In genomic region chr3:68999605-69000004, GRCh38 we compare ENCODE assay signal across 22 cellular contexts.
"Had no signal": no experiment of that assay in that cellular context is flagged by ENCODE, and none has a peak within 500 bp of the region (broad histone marks: within the 10 kb centered on the region; RNA-seq: fewer than 3 reads in every experiment).

No MANE protein-coding gene starts in this region.

- H3K4me1 Mint-ChIP-seq: natural killer cell had no signal

- H3K27me3 Mint-ChIP-seq: activated naive CD8-positive, alpha-beta T cell treated with anti-CD3 and anti-CD28 coated beads, Interleukin-2, amount 50 U/mL, for 24 hours; dendritic cell treated with granulocyte-macrophage colony-stimulating factor and Interleukin-4, amounts not matched to agents 40 ng/mL and 50 ng/mL, for 4 days had no signal

- H3K9me3 Mint-ChIP-seq: activated naive CD8-positive, alpha-beta T cell treated with anti-CD3 and anti-CD28 coated beads, Interleukin-2, amount 50 U/mL, for 24 hours; dendritic cell treated with granulocyte-macrophage colony-stimulating factor and Interleukin-4, amounts not matched to agents 40 ng/mL and 50 ng/mL, for 4 days; natural killer cell; stimulated activated effector memory CD8-positive, alpha-beta T cell treated with anti-CD3 and anti-CD28 coated beads, Interleukin-12 subunit alpha, Interleukin-12 subunit beta, amount 100 ng/mL, for 72 hours had no signal

- H3K27ac Mint-ChIP-seq: activated naive CD8-positive, alpha-beta T cell treated with anti-CD3 and anti-CD28 coated beads, Interleukin-2, amount 50 U/mL, for 24 hours; dendritic cell treated with granulocyte-macrophage colony-stimulating factor and Interleukin-4, amounts not matched to agents 40 ng/mL and 50 ng/mL, for 4 days; natural killer cell; stimulated activated effector memory CD8-positive, alpha-beta T cell treated with anti-CD3 and anti-CD28 coated beads, Interleukin-12 subunit alpha, Interleukin-12 subunit beta, amount 100 ng/mL, for 72 hours had no signal

- H3K27ac ChIP-seq: gastrocnemius medialis, SJSA1, upper lobe of right lung had no signal

- H3K4me3 ChIP-seq: gastrocnemius medialis, SJSA1, upper lobe of right lung had no signal

- H3K36me3 Mint-ChIP-seq: natural killer cell had no signal

- DNase-seq: activated CD8-positive, alpha-beta memory T cell treated with anti-CD3 and anti-CD28 coated beads for 24 hours; activated CD8-positive, alpha-beta memory T cell treated with anti-CD3 and anti-CD28 coated beads, Interleukin-2, amount 50 U/mL, for 4 hours; activated gamma-delta T cell; activated naive CD4-positive, alpha-beta T cell treated with anti-CD3 and anti-CD28 coated beads, Interleukin-2, amount 50 U/mL, for 16 hours; activated naive CD8-positive, alpha-beta T cell treated with anti-CD3 and anti-CD28 coated beads, Interleukin-2, amount 50 U/mL, for 24 hours; cerebellar nuclear complex; effector CD8-positive, alpha-beta T cell; gastrocnemius medialis; hippocampal formation; left ventricle myocardium superior; mammary epithelial cell; midbrain; natural killer cell; small intestine; stimulated activated CD4-positive, alpha-beta T cell treated with anti-CD3 and anti-CD28 coated beads, Interleukin-2, amount 100 ng/mL, for 24 hours; T-helper 1 cell; upper lobe of right lung had no signal

- ATAC-seq: activated naive CD8-positive, alpha-beta T cell treated with anti-CD3 and anti-CD28 coated beads, Interleukin-2, amount 50 U/mL, for 24 hours; esophagus mucosa; gastrocnemius medialis; left ventricle myocardium superior; natural killer cell; sciatic nerve; stimulated activated effector memory CD8-positive, alpha-beta T cell treated with anti-CD3 and anti-CD28 coated beads, Interleukin-12 subunit alpha, Interleukin-12 subunit beta, amount 100 ng/mL, for 72 hours; upper lobe of right lung had no signal

- H3K27me3 ChIP-seq: gastrocnemius medialis, SJSA1, upper lobe of right lung had no signal

- H3K4me1 ChIP-seq: gastrocnemius medialis, upper lobe of right lung had no signal

- H3K9me3 ChIP-seq: gastrocnemius medialis, SJSA1, upper lobe of right lung had no signal

- H3K4me3 Mint-ChIP-seq: activated naive CD8-positive, alpha-beta T cell treated with anti-CD3 and anti-CD28 coated beads, Interleukin-2, amount 50 U/mL, for 24 hours; dendritic cell treated with granulocyte-macrophage colony-stimulating factor and Interleukin-4, amounts not matched to agents 40 ng/mL and 50 ng/mL, for 4 days; natural killer cell; stimulated activated effector memory CD8-positive, alpha-beta T cell treated with anti-CD3 and anti-CD28 coated beads, Interleukin-12 subunit alpha, Interleukin-12 subunit beta, amount 100 ng/mL, for 72 hours had no signal
